In the genomic region with DNA sequence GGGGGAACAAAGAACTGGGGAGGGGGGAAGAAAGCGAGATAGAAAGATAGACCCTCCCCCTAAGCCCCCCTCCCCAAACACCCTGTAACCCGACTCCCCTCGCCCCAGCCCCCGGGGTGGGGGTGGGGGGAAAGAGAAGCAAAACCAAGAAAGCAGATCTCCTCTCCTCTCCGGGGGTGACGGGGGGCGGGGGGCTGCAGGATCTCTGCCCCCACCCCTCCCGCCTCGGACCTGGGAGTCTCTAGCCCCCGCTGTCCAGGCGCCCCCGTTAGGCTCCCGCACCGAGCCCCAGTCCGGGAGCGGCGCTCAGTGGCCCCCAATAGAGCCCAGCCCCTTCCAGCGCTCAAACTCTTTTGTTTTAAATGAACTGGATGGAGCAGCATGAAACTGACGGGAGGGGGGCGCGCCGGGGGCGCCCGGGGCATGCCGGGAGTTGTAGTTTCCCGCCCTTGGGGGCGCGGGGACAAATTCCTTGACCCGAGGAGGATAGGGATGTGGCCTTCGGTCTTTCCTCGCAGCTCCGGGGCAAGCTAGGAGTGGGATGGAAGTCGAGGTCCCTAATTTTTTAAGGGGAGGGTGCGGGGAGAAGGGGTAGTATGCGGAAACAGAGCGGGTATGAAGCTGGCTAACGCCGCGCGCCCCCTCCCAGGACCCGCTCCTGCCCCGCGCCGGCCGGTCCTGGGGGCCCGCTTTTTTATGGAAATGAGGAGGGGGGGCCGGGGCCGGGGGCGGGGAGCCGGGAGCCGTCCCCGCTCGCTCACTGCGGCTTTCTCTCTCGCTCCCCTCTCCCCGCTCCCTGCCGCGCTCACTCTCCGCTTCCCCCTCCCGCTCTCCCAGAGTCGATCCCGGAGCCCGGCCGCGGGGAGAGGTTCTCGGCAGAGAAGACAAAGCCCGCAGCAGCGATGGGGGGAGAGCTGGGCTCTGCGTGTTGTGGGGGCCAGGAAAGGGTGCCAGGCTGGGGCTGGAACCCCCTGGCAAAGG, we compare ENCODE assay signal across 8 cellular contexts. TPM values are rescaled to one million over a fixed set of nuclear protein-coding genes. Genes with fewer than 3 reads are reported as not detected.
A peak's percentile ranks its signal among the peaks of the same experiment; 100 is the strongest.
DNase-seq lines count a peak whose midpoint lies in the region; ATAC-seq, FAIRE-seq and TF ChIP-seq lines count a peak whose summit lies in the region.

A gene with protein sequence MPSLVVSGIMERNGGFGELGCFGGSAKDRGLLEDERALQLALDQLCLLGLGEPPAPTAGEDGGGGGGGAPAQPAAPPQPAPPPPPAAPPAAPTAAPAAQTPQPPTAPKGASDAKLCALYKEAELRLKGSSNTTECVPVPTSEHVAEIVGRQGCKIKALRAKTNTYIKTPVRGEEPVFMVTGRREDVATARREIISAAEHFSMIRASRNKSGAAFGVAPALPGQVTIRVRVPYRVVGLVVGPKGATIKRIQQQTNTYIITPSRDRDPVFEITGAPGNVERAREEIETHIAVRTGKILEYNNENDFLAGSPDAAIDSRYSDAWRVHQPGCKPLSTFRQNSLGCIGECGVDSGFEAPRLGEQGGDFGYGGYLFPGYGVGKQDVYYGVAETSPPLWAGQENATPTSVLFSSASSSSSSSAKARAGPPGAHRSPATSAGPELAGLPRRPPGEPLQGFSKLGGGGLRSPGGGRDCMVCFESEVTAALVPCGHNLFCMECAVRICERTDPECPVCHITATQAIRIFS (minus strand): TSS at position 355 of the 981 bp plus-strand sequence. CDS start 467 bp downstream, outside the sequence.

- H3K9ac ChIP-seq in H9 (ENCODE audit: extremely low read depth, insufficient read length, low read length), result peak within 1 kb of the TSS; percentile 79

- peak within 1 kb of the TSS; percentile 90 for H3K14ac ChIP-seq in H9 (ENCODE audit: insufficient read depth, low read length)

- H3K4me1 ChIP-seq in H9 (ENCODE audit: insufficient read depth, low read length) (peaks cover 16% of the 10 kb centered on the region), small intestine (ENCODE audit: control insufficient read depth in 2 of 2, insufficient read depth in 1 of 2, low read depth in 1 of 2, low read length in 1 of 2) (no peaks in the 10 kb centered on the region)

- no CpG with 5 or more reads among the region's 69 CpGs for WGBS in H9 (ENCODE audit: extremely low coverage, insufficient read length, low lambda C conversion rate)
- WGBS in small intestine, 3 donors, result 0% methylated on average over 40 to 69 of the region's 69 CpGs

- TF ChIP-seq CTCF in H9 (conservative IDR thresholded peaks at IDR 0.05), result no peak
- no peak for TF ChIP-seq CTCF in WI38 (IDR thresholded peaks at IDR 0.05; ENCODE audit: low read depth, low read length)

- H4K91ac ChIP-seq in H9 (ENCODE audit: insufficient read length, low read depth, low read length), result no peak within 1 kb of the TSS

- H3K79me2 ChIP-seq in H9 (ENCODE audit: insufficient read depth, low read length), result peaks cover 23% of the 10 kb centered on the region; the same call in 1 of the 2 replicates

- H3K27me3 ChIP-seq in H9 (ENCODE audit: insufficient read depth, low read length), result no peaks in the 10 kb centered on the region
- H3K27me3 ChIP-seq in small intestine (ENCODE audit: control insufficient read depth in 2 of 2, insufficient read depth in 2 of 2, low read length in 2 of 2), result no peaks in the 10 kb centered on the region

- peak within 1 kb of the TSS; percentile 85 for H3K18ac ChIP-seq in H9 (ENCODE audit: insufficient read length, low read depth, low read length)

- H2BK120ac ChIP-seq in H9 (ENCODE audit: low read depth, low read length, poor library complexity, severe bottlenecking), result no peak within 1 kb of the TSS

- H2BK20ac ChIP-seq in H9 (ENCODE audit: low read depth, low read length, poor library complexity, severe bottlenecking), result no peak within 1 kb of the TSS

- H2AFZ ChIP-seq in H9 (ENCODE audit: low read length), result no peak within 1 kb of the TSS

- H3K4me2 ChIP-seq in H9 (ENCODE audit: insufficient read depth, insufficient read length, low read length), result peak within 1 kb of the TSS; percentile 61

- peaks cover 13 to 33% (median 24%) of the 10 kb centered on the region in 3 experiments; a peak in 6 of 7 replicates for H3K36me3 Mint-ChIP-seq in H9 (ENCODE audit: insufficient read depth in 1 of 3, low read depth in 3 of 3)

- no peak within 1 kb of the TSS for H2BK12ac ChIP-seq in H9 (ENCODE audit: insufficient read length, low read depth, low read length)

- no peak within 1 kb of the TSS for H2BK15ac ChIP-seq in H9 (ENCODE audit: low read depth, low read length)

- peaks cover 58 to 69% of the 10 kb centered on the region in 2 experiments for H3K4me1 Mint-ChIP-seq in H9

- no peak within 1 kb of the TSS for H3K23ac ChIP-seq in H9 (ENCODE audit: insufficient read length, low read depth, low read length)

- H3K9me3 Mint-ChIP-seq in H9, result no peaks in the 10 kb centered on the region; a peak in 1 of 5 replicates

- no peak within 1 kb of the TSS for H2AK5ac ChIP-seq in H9 (ENCODE audit: insufficient read length, low read length)

- no peak for ATAC-seq in GM19023 (IDR thresholded peaks at IDR 0.05; ENCODE audit: unreplicated experiment)

- H3K4me3 Mint-ChIP-seq in H9, result peak within 1 kb of the TSS; percentile 88 to 97

- H4K5ac ChIP-seq in H9 (ENCODE audit: insufficient read length, low read depth, low read length), result no peak within 1 kb of the TSS

- H3K4ac ChIP-seq in H9 (ENCODE audit: low read depth, low read length), result no peak within 1 kb of the TSS; the same call in 1 of the 2 replicates

- no peaks in the 10 kb centered on the region for H3K36me3 ChIP-seq in small intestine (ENCODE audit: control insufficient read depth in 2 of 2, insufficient read depth in 2 of 2, low read length in 2 of 2)

- peaks cover 18% of the 10 kb centered on the region for H3K23me2 ChIP-seq in H9 (ENCODE audit: insufficient read length, low read depth, low read length, poor library complexity, severe bottlenecking)

- H3K27ac Mint-ChIP-seq in H9, result peak within 1 kb of the TSS; percentile 86 to 98 (median 97)

- H4K20me1 ChIP-seq in H9 (ENCODE audit: control insufficient read depth, insufficient read depth, insufficient read length), result no peaks in the 10 kb centered on the region

- no peaks in the 10 kb centered on the region for H3K79me1 ChIP-seq in H9 (ENCODE audit: insufficient read depth, low read depth, low read length, poor library complexity, severe bottlenecking)

- H3K27me3 Mint-ChIP-seq in H9 (ENCODE audit: low read depth), result no peaks in the 10 kb centered on the region

- no peak within 1 kb of the TSS for H3T11ph ChIP-seq in H9 (ENCODE audit: low read length)

- DNase-seq in AML-193 (lab: John Stamatoyannopoulos, UW) (peak; percentile 21 to 30), H9 (peak; percentile 97), NCI-H2196 treated with DMSO at 0.1 percent for 48 hours (lab: John Stamatoyannopoulos, UW; ENCODE audit: unreplicated experiment) (peak; percentile 37), cerebellar cortex (ENCODE audit: low spot score) (peak; percentile 85), iris pigment epithelial cell (ENCODE audit: low read depth) (peak; percentile 67), small intestine (peak; percentile 69)

- FAIRE-seq in small intestine (lab: Jason Lieb, UNC), result no peak

- no peak within 1 kb of the TSS for H3K56ac ChIP-seq in H9 (ENCODE audit: insufficient read length, low read depth, low read length)

- no peak within 1 kb of the TSS for H4K8ac ChIP-seq in H9 (replicated peaks; ENCODE audit: insufficient read length, low read depth, low read length)

- H3K9me3 ChIP-seq in H9 (ENCODE audit: control insufficient read depth, low read depth, low read length), result no peaks in the 10 kb centered on the region
- H3K9me3 ChIP-seq in small intestine (ENCODE audit: control insufficient read depth, low read depth), result no peaks in the 10 kb centered on the region

- H2BK5ac ChIP-seq in H9 (ENCODE audit: insufficient read length, low read length), result no peak within 1 kb of the TSS

- H3K4me3 ChIP-seq in WI38 (ENCODE audit: low read depth, low read length) (peak within 1 kb of the TSS; percentile 76), small intestine (ENCODE audit: low read depth in 1 of 2, low read length in 2 of 2) (peak within 1 kb of the TSS; percentile 72 to 81)

- H3K27ac ChIP-seq in H9 (ENCODE audit: insufficient read length, low read depth, low read length) (no peak within 1 kb of the TSS), small intestine (ENCODE audit: low read depth in 1 of 2, low read length in 1 of 2) (peak within 1 kb of the TSS in 1 of 2 donors; percentile 24)

RNA-seq across cellular contexts. Expression of the gene that starts here (rescaled TPM):
- 64.6 and 68.0 TPM in 2 replicates for total RNA-seq in H9 (2021)
- polyA plus RNA-seq in small intestine, result 1 to 10 TPM in 1 of 3 donors, under 1 TPM in 2; under 0.01 to 1.5 (median 0.22) TPM

Comparison
In these comparisons a context has a peak if more than half of its experiments do, and no peak if none do; other contexts are left out.
1. DNase-seq: peak in every context shown above with its lines; median percentile 97 in H9; 85 in cerebellar cortex; 69 in small intestine; 67 in iris pigment epithelial cell; 37 in NCI-H2196 treated with DMSO at 0.1 percent for 48 hours; 26 in AML-193.